8 cellular contexts compared by ENCODE assay signal in genomic region chr9:137605146-137606004, GRCh38. TPM values are rescaled to one million over a fixed set of nuclear protein-coding genes. Genes with fewer than 3 reads are reported as not detected.
DNase-seq lines count a peak whose midpoint lies in the region; ATAC-seq, FAIRE-seq and TF ChIP-seq lines count a peak whose summit lies in the region.

ARRDC1 (plus strand) TSS chr9:137605686; CDS start chr9:137605718, 32 bp downstream.

- H3K4me3 ChIP-seq in A673 (ENCODE audit: low read depth, low read length, poor library complexity, severe bottlenecking) = peak within 1 kb of the TSS; percentile 78
- H3K4me3 ChIP-seq in kidney (ENCODE audit: low read length in 2 of 2) = peak within 1 kb of the TSS; percentile 61 to 63

- DNase-seq in A673 (ENCODE audit: low spot score) = peak; percentile 98
- DNase-seq in NCI-H345 treated with DMSO at 0.1 percent for 48 hours (lab: John Stamatoyannopoulos, UW; ENCODE audit: unreplicated experiment) = peak; percentile 64
- DNase-seq in central memory CD8-positive, alpha-beta T cell (ENCODE audit: low spot score in 2 of 2) = peak; percentile 67 to 83
- peak; percentile 98 for DNase-seq in kidney
- peak; percentile 86 to 88 for DNase-seq in stimulated activated CD4-positive, alpha-beta T cell treated with anti-CD3 and anti-CD28 coated beads, Interleukin-15, amount 100 ng/mL, for 1 hour (ENCODE audit: low read depth in 1 of 2, low spot score in 1 of 2)

- ATAC-seq in GM18867 (IDR thresholded peaks at IDR 0.05; ENCODE audit: unreplicated experiment) (peak; percentile 78), HG03097 (IDR thresholded peaks at IDR 0.05; ENCODE audit: low FRiP score, unreplicated experiment) (peak; percentile 62)
- ATAC-seq in activated CD4-positive, CD25-positive, alpha-beta regulatory T cell treated with anti-CD3 and anti-CD28 coated beads, Interleukin-2, amount 50 U/mL, for 24 hours = peak; percentile 93 to 97
- peak; percentile 93 for ATAC-seq in central memory CD8-positive, alpha-beta T cell (replicated peaks; ENCODE audit: extremely low read depth, poor library complexity, severe bottlenecking)

- no peaks in the 10 kb centered on the region for H3K36me3 ChIP-seq in A673 (ENCODE audit: insufficient read depth, low read length, poor library complexity, severe bottlenecking)
- H3K36me3 ChIP-seq in kidney (ENCODE audit: control insufficient read depth in 1 of 2, insufficient read depth in 2 of 2, low read length in 2 of 2) = no peaks in the 10 kb centered on the region

- no TSS peak for BruUV-seq in A673 (replicated peaks; lab: Mats Ljungman, UMichigan)

- peaks cover 27% of the 10 kb centered on the region for H3K4me1 ChIP-seq in A673 (ENCODE audit: insufficient read depth, low read length, poor library complexity, severe bottlenecking)
- H3K4me1 ChIP-seq in kidney (ENCODE audit: control insufficient read depth in 1 of 2, insufficient read depth in 1 of 2, low read depth in 1 of 2, low read length in 2 of 2) = peaks cover 13 to 16% of the 10 kb centered on the region in 2 donors

- peaks cover 18% of the 10 kb centered on the region for H3K4me1 Mint-ChIP-seq in central memory CD8-positive, alpha-beta T cell

- FAIRE-seq in kidney (lab: Jason Lieb, UNC) = no peak

- no peaks in the 10 kb centered on the region for H3K27me3 Mint-ChIP-seq in central memory CD8-positive, alpha-beta T cell

- H3K27me3 ChIP-seq in A673 (replicated peaks; ENCODE audit: insufficient read depth, low read depth, low read length, poor library complexity) = no peaks in the 10 kb centered on the region

- TF ChIP-seq CTCF in A673 (conservative IDR thresholded peaks at IDR 0.05; ENCODE audit: low read depth, low read length) = no peak
- no peak for TF ChIP-seq CTCF in kidney (IDR thresholded peaks at IDR 0.05; ENCODE audit: borderline replicate concordance, extremely low read depth, insufficient read depth)

- intact Hi-C loops in A673 (cut with micrococcal nuclease; ENCODE audit: unreplicated experiment) (no loop called here), kidney (cut with DNase I) (no loop called here)

- no peak within 1 kb of the TSS for H3K27ac Mint-ChIP-seq in central memory CD8-positive, alpha-beta T cell (ENCODE audit: low read depth)

- peaks cover under 1% of the 10 kb centered on the region for H3K36me3 Mint-ChIP-seq in central memory CD8-positive, alpha-beta T cell (ENCODE audit: insufficient read depth)

- H3K9me3 Mint-ChIP-seq in central memory CD8-positive, alpha-beta T cell = no peaks in the 10 kb centered on the region

- H3K4me3 Mint-ChIP-seq in central memory CD8-positive, alpha-beta T cell = peak within 1 kb of the TSS; percentile 75

- CTCF ChIA-PET in A673 (lab: Charles Lee) = interaction anchor here (0.6 kb wide), 1 partner anchor 368 kb away, joined by 3 read pairs; no protein-coding TSS in a partner anchor

- H3K9me3 ChIP-seq in A673 (ENCODE audit: low read depth, low read length, poor library complexity, severe bottlenecking) (no peaks in the 10 kb centered on the region), kidney (ENCODE audit: control insufficient read depth in 1 of 2, low read length in 2 of 2) (no peaks in the 10 kb centered on the region)

- H3K27ac ChIP-seq in A673 (ENCODE audit: low read depth, low read length, poor library complexity, severe bottlenecking) = peak within 1 kb of the TSS; percentile 80
- peak within 1 kb of the TSS; percentile 65 to 71 for H3K27ac ChIP-seq in kidney (ENCODE audit: low read depth in 2 of 2, low read length in 2 of 2)

- POLR2A ChIA-PET in A673 (lab: Charles Lee; ENCODE audit: low non-redundant PET) = no interaction called here

- peak within 1 kb of the TSS; percentile 41 to 58 for H3K9ac ChIP-seq in kidney (ENCODE audit: low read length in 2 of 2)

RNA-seq across cellular contexts. Expression of gene ARRDC1, which starts in this region (rescaled TPM):
- total RNA-seq in A673 (2021) (13.3 and 18.3 TPM in 2 replicates), kidney (88.9 TPM)
- polyA plus RNA-seq in kidney (ENCODE audit: insufficient read depth, low read depth, low replicate concordance) = 42.3 TPM

Comparison
In these comparisons a context has a peak if more than half of its experiments do, and no peak if none do; other contexts are left out.
1. Peak in every context shown above with its lines: DNase-seq, ATAC-seq, H3K4me3 ChIP-seq and H3K27ac ChIP-seq.